Comparison of ENCODE assay signal across 8 cellular contexts in the genomic region with DNA sequence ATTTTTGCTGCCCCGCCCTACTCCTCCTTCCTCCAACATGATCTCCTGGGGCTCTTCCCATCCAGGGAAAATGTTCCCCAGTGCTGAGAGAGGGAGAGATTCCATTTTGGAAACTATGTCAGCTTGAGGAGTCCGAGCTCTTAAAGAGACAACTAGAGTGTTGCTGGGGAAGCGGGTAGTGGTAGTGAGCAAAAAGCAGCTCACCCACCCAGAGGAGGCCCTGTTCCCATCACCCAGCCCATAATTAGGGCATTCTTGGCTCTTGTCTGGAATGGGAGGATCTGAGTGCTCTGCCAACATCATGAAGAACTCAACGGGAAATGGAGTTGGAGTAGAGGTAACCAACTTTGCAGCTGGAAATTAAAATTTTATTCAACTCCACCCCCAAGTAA. TPM values are rescaled to one million over a fixed set of nuclear protein-coding genes. Genes with fewer than 3 reads are reported as not detected.
DNase-seq lines count a peak whose midpoint lies in the region; ATAC-seq and TF ChIP-seq lines count a peak whose summit lies in the region.

No MANE protein-coding gene starts in this region.

- WGBS in body of pancreas, 2 donors: 49 to 53% methylated on average over 4 of the region's 4 CpGs
- WGBS in lung, 2 donors: 56 to 74% methylated on average over 4 of the region's 4 CpGs
- WGBS in testis, 2 donors: 41 to 49% methylated on average over 4 of the region's 4 CpGs

- H3K27ac ChIP-seq in body of pancreas (peak overlapping the region; percentile 85 to 98 (median 93)), lung (ENCODE audit: low read depth in 1 of 2, low read length in 1 of 2) (peak overlapping the region; percentile 61 to 87), testis (peak overlapping the region; percentile 93 to 99)

- DNase-seq in NCI-H2081 (lab: John Stamatoyannopoulos, UW): peak; percentile 41 to 72
- DNase-seq in NCI-H2081 treated with DMSO at 0.1 percent for 48 hours (lab: John Stamatoyannopoulos, UW): no peak
- no peak for DNase-seq in body of pancreas
- DNase-seq in lung (ENCODE audit: low spot score): no peak
- no peak for DNase-seq in testis
- DNase-seq in activated CD4-positive, CD25-positive, alpha-beta regulatory T cell treated with anti-CD3 and anti-CD28 coated beads, Interleukin-2, amount 50 U/mL, for 72 hours: no peak
- DNase-seq in A172 (ENCODE audit: low spot score): no peak

- H3K4me1 ChIP-seq in body of pancreas (peaks cover 80% of the 10 kb centered on the region), lung (ENCODE audit: control insufficient read depth in 2 of 2, insufficient read depth in 2 of 2, low read length in 2 of 2) (peaks cover 6 to 23% of the 10 kb centered on the region in 2 donors), testis (peaks cover 65% of the 10 kb centered on the region)

- TF ChIP-seq CTCF in body of pancreas (IDR thresholded peaks at IDR 0.05) (no peak), lung (IDR thresholded peaks at IDR 0.05; ENCODE audit: control extremely low read depth, extremely low read depth) (no peak), testis (IDR thresholded peaks at IDR 0.05) (no peak)

- H3K9me3 ChIP-seq in body of pancreas (no peaks in the 10 kb centered on the region), lung (ENCODE audit: control insufficient read depth in 2 of 2, insufficient read depth in 1 of 2, low read length in 1 of 2) (no peaks in the 10 kb centered on the region), testis (no peaks in the 10 kb centered on the region)

- TF ChIP-seq POLR2A in body of pancreas (IDR thresholded peaks at IDR 0.05) (no peak), testis (IDR thresholded peaks at IDR 0.05) (no peak)

- H3K27me3 ChIP-seq in body of pancreas (no peaks in the 10 kb centered on the region), lung (ENCODE audit: control insufficient read depth, insufficient read depth) (no peaks in the 10 kb centered on the region), testis (no peaks in the 10 kb centered on the region)

- no peak for ATAC-seq in body of pancreas
- no peak for ATAC-seq in lung (ENCODE audit: insufficient read depth, low FRiP score)
- ATAC-seq in GM18907 (IDR thresholded peaks at IDR 0.05; ENCODE audit: unreplicated experiment): no peak

- H3K36me3 ChIP-seq in body of pancreas (replicated peaks in 1 of 2; ENCODE audit: insufficient read depth in 1 of 2, low read depth in 2 of 2) (no peaks in the 10 kb centered on the region), lung (ENCODE audit: control insufficient read depth in 2 of 2, insufficient read depth in 2 of 2, low read length in 2 of 2) (no peaks in the 10 kb centered on the region), testis (ENCODE audit: low read depth, missing control alignments) (no peaks in the 10 kb centered on the region)

- H3K4me3 ChIP-seq in body of pancreas: no peak overlapping the region
- H3K4me3 ChIP-seq in lung: no peak overlapping the region
- no peak overlapping the region for H3K4me3 ChIP-seq in testis

- intact Hi-C loops in body of pancreas (cut with DNase I): no loop called here
- intact Hi-C loops in testis (cut with DNase I; ENCODE audit: low total_unique reads): no loop called here

RNA-seq across cellular contexts. Expression of a gene that starts 9.1 kb away (rescaled TPM):
- total RNA-seq in body of pancreas (100 to 1,000 TPM in 1 of 2 donors, 10 to 100 TPM in 1; 75.5 to 157 TPM), lung (100 to 1,000 TPM in 1 of 2 donors, 10 to 100 TPM in 1; 84.8 to 111 TPM), testis (100 to 1,000 TPM; 129 to 161 TPM)
- polyA plus RNA-seq in lung (10 to 100 TPM; 73.2 to 84.6 TPM), testis (ENCODE audit: insufficient read depth, low read depth, low replicate concordance) (157 TPM)
- total RNA-seq in A172 (2014; rRNA removed; shearing (Covaris generic)): 61.3 and 64.3 TPM in 2 replicates

RNA-seq across cellular contexts. Expression of a gene that starts 12.3 kb away (rescaled TPM):
- total RNA-seq in body of pancreas (1 to 10 TPM; 2.3 to 5.9 TPM), lung (10 to 100 TPM in 1 of 2 donors, 1 to 10 TPM in 1; 3.2 to 19.4 TPM), testis (10 to 100 TPM; 14.4 to 23.6 TPM)
- polyA plus RNA-seq in lung (10 to 100 TPM in 1 of 2 donors, 1 to 10 TPM in 1; 8.7 to 19.6 TPM), testis (ENCODE audit: insufficient read depth, low read depth, low replicate concordance) (9.8 TPM)
- total RNA-seq in A172 (2014; rRNA removed; shearing (Covaris generic)): 1.1 and 2.2 TPM in 2 replicates

RNA-seq across cellular contexts. Expression of a gene that starts 27.6 kb away (rescaled TPM):
- total RNA-seq in body of pancreas: 10 to 100 TPM; 51.7 to 59.4 TPM
- 10 to 100 TPM; 74.8 to 85.5 TPM for total RNA-seq in lung
- 10 to 100 TPM; 37.2 to 47.8 TPM for polyA plus RNA-seq in lung
- total RNA-seq in testis: 100 to 1,000 TPM; 123 to 132 TPM
- polyA plus RNA-seq in testis (ENCODE audit: insufficient read depth, low read depth, low replicate concordance): 143 TPM
- 44.5 and 50.1 TPM in 2 replicates for total RNA-seq in A172 (2014; rRNA removed; shearing (Covaris generic))

RNA-seq across cellular contexts. Expression of a gene that starts 49.9 kb away (rescaled TPM):
- total RNA-seq in body of pancreas (10 to 100 TPM; 37.9 to 61.6 TPM), lung (10 to 100 TPM; 41.3 to 55.9 TPM), testis (10 to 100 TPM; 44.9 to 51.7 TPM)
- polyA plus RNA-seq in lung (10 to 100 TPM; 28.5 to 33.6 TPM), testis (ENCODE audit: insufficient read depth, low read depth, low replicate concordance) (41.2 TPM)
- total RNA-seq in A172 (2014; rRNA removed; shearing (Covaris generic)): 14.5 and 17.8 TPM in 2 replicates

RNA-seq across cellular contexts. Expression of a gene that starts 58.5 kb away (rescaled TPM):
- 10 to 100 TPM; 34.9 to 38.7 TPM for total RNA-seq in body of pancreas
- 10 to 100 TPM; 69.9 to 82.3 TPM for total RNA-seq in lung
- polyA plus RNA-seq in lung: 100 to 1,000 TPM in 1 of 2 donors, 10 to 100 TPM in 1; 48.2 to 149 TPM
- total RNA-seq in testis: 100 to 1,000 TPM; 151 to 172 TPM
- polyA plus RNA-seq in testis (ENCODE audit: insufficient read depth, low read depth, low replicate concordance): 127 TPM
- total RNA-seq in A172 (2014; rRNA removed; shearing (Covaris generic)): 46.5 and 67.3 TPM in 2 replicates

Comparison
In these comparisons a context has a peak if more than half of its experiments do, and no peak if none do; other contexts are left out.
1. DNase-seq: peak in NCI-H2081 (2 of 2); none in NCI-H2081 treated with DMSO at 0.1 percent for 48 hours (single experiment), body of pancreas (0 of 4), lung (single experiment), testis (single experiment), activated CD4-positive, CD25-positive, alpha-beta regulatory T cell treated with anti-CD3 and anti-CD28 coated beads, Interleukin-2, amount 50 U/mL, for 72 hours (single experiment) and A172 (single experiment).
2. Peak in every context shown above with its lines, with median percentiles within 50 percentile points of each other: H3K27ac ChIP-seq.